1 cellular context compared by ENCODE assay signal in the genomic region with DNA sequence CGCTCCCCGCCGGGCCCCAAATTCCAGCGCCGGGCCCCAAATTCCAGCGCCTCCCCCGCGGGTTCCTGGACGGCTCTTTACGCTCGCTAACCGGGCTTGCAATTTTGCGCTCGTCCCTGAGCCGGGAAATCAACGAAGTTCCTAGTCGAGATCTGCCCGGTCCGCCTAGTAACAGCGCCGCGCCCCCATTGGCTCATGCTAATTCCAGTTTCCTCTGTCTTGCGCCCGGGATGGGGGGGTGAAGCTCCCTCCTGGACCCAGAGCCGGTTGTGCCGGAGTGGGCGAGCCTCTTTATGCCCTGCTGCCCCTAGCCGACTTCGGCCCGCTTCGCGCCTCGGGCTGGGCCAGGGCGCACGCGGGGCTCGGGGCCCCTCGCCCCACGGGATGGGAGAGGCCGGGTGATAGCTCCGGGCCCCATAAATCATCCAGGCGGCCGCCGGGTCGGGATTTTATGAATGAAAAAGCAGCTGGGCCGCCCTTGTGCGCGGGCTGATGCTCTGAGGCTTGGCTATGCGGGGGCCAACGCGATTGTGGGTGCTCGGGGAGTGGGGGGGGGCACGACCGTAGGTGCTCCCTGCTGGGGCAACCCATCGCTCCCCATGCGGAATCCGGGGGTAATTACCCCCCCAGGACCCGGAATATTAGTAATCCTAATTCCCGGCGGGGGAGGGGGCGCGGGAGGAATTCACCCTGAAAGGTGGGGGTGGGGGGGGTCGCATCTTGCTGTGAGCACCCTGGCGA.
TF ChIP-seq lines count a peak whose summit lies in the region.

No MANE protein-coding gene starts in this region.

TF ChIP-seq in K562, 482 proteins besides CTCF, POLR2A, EP300 and RAD21 (continued from another document):
- TF ChIP-seq, protein P1, sequence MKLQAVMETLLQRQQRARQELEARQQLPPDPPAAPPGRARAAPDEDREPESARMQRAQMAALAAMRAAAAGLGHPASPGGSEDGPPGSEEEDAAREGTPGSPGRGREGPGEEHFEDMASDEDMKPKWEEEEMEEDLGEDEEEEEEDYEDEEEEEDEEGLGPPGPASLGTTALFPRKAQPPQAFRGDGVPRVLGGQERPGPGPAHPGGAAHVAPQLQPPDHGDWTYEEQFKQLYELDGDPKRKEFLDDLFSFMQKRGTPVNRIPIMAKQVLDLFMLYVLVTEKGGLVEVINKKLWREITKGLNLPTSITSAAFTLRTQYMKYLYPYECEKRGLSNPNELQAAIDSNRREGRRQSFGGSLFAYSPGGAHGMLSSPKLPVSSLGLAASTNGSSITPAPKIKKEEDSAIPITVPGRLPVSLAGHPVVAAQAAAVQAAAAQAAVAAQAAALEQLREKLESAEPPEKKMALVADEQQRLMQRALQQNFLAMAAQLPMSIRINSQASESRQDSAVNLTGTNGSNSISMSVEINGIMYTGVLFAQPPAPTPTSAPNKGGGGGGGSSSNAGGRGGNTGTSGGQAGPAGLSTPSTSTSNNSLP (IDR thresholded peaks at IDR 0.05; ENCODE audit: borderline replicate concordance, low read depth, low read length): no peak
- TF ChIP-seq BRF1 (IDR thresholded peaks at IDR 0.05; ENCODE audit: borderline replicate concordance, extremely low read depth, insufficient read length): no peak
- no peak for TF ChIP-seq SAFB (IDR thresholded peaks at IDR 0.05; ENCODE audit: borderline replicate concordance, low read depth, low read length)
- peak; percentile 54 for TF ChIP-seq NFYB (IDR thresholded peaks at IDR 0.05; ENCODE audit: extremely low read depth, insufficient read length)
- TF ChIP-seq, protein P2, sequence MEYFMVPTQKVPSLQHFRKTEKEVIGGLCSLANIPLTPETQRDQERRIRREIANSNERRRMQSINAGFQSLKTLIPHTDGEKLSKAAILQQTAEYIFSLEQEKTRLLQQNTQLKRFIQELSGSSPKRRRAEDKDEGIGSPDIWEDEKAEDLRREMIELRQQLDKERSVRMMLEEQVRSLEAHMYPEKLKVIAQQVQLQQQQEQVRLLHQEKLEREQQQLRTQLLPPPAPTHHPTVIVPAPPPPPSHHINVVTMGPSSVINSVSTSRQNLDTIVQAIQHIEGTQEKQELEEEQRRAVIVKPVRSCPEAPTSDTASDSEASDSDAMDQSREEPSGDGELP (CRISPR knock-in tag; IDR thresholded peaks at IDR 0.05; ENCODE audit: borderline replicate concordance): peak; percentile 59; the same call in 1 of the 2 replicates
- TF ChIP-seq, protein P3, sequence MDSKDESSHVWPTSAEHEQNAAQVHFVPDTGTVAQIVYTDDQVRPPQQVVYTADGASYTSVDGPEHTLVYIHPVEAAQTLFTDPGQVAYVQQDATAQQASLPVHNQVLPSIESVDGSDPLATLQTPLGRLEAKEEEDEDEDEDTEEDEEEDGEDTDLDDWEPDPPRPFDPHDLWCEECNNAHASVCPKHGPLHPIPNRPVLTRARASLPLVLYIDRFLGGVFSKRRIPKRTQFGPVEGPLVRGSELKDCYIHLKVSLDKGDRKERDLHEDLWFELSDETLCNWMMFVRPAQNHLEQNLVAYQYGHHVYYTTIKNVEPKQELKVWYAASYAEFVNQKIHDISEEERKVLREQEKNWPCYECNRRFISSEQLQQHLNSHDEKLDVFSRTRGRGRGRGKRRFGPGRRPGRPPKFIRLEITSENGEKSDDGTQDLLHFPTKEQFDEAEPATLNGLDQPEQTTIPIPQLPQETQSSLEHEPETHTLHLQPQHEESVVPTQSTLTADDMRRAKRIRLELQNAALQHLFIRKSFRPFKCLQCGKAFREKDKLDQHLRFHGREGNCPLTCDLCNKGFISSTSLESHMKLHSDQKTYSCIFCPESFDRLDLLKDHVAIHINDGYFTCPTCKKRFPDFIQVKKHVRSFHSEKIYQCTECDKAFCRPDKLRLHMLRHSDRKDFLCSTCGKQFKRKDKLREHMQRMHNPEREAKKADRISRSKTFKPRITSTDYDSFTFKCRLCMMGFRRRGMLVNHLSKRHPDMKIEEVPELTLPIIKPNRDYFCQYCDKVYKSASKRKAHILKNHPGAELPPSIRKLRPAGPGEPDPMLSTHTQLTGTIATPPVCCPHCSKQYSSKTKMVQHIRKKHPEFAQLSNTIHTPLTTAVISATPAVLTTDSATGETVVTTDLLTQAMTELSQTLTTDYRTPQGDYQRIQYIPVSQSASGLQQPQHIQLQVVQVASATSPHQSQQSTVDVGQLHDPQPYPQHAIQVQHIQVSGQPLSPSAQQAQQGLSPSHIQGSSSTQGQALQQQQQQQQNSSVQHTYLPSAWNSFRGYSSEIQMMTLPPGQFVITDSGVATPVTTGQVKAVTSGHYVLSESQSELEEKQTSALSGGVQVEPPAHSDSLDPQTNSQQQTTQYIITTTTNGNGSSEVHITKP (IDR thresholded peaks at IDR 0.05; ENCODE audit: partially characterized antibody): peak; percentile 72
- TF ChIP-seq HNRNPUL1 (IDR thresholded peaks at IDR 0.05; ENCODE audit: low read length): no peak
- peak in 1 of 2 experiments; percentile 27; a peak in 1 of 4 replicates for TF ChIP-seq MAZ (CRISPR knock-in tag; conservative IDR thresholded peaks at IDR 0.05 in 1 of 2, IDR thresholded peaks at IDR 0.05 in 1 of 2)
- TF ChIP-seq, protein P4, sequence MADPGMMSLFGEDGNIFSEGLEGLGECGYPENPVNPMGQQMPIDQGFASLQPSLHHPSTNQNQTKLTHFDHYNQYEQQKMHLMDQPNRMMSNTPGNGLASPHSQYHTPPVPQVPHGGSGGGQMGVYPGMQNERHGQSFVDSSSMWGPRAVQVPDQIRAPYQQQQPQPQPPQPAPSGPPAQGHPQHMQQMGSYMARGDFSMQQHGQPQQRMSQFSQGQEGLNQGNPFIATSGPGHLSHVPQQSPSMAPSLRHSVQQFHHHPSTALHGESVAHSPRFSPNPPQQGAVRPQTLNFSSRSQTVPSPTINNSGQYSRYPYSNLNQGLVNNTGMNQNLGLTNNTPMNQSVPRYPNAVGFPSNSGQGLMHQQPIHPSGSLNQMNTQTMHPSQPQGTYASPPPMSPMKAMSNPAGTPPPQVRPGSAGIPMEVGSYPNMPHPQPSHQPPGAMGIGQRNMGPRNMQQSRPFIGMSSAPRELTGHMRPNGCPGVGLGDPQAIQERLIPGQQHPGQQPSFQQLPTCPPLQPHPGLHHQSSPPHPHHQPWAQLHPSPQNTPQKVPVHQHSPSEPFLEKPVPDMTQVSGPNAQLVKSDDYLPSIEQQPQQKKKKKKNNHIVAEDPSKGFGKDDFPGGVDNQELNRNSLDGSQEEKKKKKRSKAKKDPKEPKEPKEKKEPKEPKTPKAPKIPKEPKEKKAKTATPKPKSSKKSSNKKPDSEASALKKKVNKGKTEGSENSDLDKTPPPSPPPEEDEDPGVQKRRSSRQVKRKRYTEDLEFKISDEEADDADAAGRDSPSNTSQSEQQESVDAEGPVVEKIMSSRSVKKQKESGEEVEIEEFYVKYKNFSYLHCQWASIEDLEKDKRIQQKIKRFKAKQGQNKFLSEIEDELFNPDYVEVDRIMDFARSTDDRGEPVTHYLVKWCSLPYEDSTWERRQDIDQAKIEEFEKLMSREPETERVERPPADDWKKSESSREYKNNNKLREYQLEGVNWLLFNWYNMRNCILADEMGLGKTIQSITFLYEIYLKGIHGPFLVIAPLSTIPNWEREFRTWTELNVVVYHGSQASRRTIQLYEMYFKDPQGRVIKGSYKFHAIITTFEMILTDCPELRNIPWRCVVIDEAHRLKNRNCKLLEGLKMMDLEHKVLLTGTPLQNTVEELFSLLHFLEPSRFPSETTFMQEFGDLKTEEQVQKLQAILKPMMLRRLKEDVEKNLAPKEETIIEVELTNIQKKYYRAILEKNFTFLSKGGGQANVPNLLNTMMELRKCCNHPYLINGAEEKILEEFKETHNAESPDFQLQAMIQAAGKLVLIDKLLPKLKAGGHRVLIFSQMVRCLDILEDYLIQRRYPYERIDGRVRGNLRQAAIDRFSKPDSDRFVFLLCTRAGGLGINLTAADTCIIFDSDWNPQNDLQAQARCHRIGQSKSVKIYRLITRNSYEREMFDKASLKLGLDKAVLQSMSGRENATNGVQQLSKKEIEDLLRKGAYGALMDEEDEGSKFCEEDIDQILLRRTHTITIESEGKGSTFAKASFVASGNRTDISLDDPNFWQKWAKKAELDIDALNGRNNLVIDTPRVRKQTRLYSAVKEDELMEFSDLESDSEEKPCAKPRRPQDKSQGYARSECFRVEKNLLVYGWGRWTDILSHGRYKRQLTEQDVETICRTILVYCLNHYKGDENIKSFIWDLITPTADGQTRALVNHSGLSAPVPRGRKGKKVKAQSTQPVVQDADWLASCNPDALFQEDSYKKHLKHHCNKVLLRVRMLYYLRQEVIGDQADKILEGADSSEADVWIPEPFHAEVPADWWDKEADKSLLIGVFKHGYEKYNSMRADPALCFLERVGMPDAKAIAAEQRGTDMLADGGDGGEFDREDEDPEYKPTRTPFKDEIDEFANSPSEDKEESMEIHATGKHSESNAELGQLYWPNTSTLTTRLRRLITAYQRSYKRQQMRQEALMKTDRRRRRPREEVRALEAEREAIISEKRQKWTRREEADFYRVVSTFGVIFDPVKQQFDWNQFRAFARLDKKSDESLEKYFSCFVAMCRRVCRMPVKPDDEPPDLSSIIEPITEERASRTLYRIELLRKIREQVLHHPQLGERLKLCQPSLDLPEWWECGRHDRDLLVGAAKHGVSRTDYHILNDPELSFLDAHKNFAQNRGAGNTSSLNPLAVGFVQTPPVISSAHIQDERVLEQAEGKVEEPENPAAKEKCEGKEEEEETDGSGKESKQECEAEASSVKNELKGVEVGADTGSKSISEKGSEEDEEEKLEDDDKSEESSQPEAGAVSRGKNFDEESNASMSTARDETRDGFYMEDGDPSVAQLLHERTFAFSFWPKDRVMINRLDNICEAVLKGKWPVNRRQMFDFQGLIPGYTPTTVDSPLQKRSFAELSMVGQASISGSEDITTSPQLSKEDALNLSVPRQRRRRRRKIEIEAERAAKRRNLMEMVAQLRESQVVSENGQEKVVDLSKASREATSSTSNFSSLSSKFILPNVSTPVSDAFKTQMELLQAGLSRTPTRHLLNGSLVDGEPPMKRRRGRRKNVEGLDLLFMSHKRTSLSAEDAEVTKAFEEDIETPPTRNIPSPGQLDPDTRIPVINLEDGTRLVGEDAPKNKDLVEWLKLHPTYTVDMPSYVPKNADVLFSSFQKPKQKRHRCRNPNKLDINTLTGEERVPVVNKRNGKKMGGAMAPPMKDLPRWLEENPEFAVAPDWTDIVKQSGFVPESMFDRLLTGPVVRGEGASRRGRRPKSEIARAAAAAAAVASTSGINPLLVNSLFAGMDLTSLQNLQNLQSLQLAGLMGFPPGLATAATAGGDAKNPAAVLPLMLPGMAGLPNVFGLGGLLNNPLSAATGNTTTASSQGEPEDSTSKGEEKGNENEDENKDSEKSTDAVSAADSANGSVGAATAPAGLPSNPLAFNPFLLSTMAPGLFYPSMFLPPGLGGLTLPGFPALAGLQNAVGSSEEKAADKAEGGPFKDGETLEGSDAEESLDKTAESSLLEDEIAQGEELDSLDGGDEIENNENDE (IDR thresholded peaks at IDR 0.05; ENCODE audit: low read depth, low read length): no peak
- TF ChIP-seq FOXA1 (IDR thresholded peaks at IDR 0.05; ENCODE audit: borderline replicate concordance): no peak
